Comparison of ENCODE assay signal across 1 cellular context in the genomic region with DNA sequence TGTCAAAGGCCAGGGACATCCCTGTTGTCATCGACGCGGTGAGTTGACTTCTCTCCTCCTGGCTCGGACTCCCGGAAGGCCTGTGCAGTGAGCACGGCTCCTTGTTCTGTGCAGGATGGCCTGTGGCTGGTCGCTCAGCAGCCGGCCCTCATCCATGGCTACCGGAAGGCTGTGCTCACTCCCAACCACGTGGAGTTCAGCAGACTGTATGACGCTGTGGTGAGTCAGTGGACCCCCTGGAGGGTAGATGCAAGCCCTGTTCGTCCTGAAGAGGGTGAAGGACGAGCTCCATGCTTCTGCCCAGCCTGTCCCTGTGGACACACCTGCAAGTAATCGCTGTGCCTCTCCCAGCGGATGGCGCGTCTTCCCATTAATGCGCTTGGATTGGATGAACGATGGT.
TF ChIP-seq lines count a peak whose summit lies in the region.

No MANE protein-coding gene starts in this region.

TF ChIP-seq in SK-N-SH treated with all-trans-retinoic acid at 6 μM for 48 hours, 23 proteins besides CTCF, POLR2A, EP300 and RAD21 (continued from another document):
- TF ChIP-seq CSRNP3 (CRISPR knock-in tag; IDR thresholded peaks at IDR 0.05) (no peak), ESRRG (CRISPR knock-in tag; IDR thresholded peaks at IDR 0.05) (no peak), ZC3H10 (CRISPR knock-in tag; IDR thresholded peaks at IDR 0.05) (no peak), TOX (CRISPR knock-in tag; IDR thresholded peaks at IDR 0.05; ENCODE audit: borderline replicate concordance) (no peak), SNAI2 (CRISPR knock-in tag; IDR thresholded peaks at IDR 0.05) (no peak), PPARA (CRISPR knock-in tag; IDR thresholded peaks at IDR 0.05; ENCODE audit: borderline replicate concordance) (no peak)
